In the genomic region with DNA sequence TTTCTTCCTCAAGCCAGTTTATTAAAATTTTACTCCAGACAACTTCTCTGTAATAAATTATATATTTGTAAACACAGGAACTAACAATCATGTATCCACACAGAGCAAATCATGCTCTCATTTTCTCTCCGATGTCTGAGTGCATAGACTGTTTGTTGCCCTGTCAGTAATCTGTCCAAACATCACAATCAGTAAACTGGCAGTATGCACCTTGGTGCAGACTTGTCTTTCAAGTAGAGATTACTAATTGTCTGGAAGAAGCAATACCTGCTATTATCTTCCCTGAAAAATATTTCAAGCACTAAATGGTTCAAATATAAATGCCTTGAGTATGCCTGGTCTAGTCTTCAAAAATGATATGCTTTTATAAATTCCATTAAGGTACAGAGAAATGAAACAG, we compare ENCODE assay signal across 31 cellular contexts.
"Had no signal": no experiment of that assay in that cellular context is flagged by ENCODE, and none has a peak within 500 bp of the region (broad histone marks: within the 10 kb centered on the region; RNA-seq: fewer than 3 reads in every experiment).

No MANE protein-coding gene starts in this region.

- H3K27me3 Mint-ChIP-seq: activated B cell treated with CpG ODN at 0.5 μM for 24 hours; activated CD4-positive, alpha-beta memory T cell treated with anti-CD3 and anti-CD28 coated beads for 36 hours; activated CD4-positive, alpha-beta T cell treated with anti-CD3 and anti-CD28 coated beads, Interleukin-2, amount 10 ng/mL, durations not matched to agents 24 days and 14 days; activated CD8-positive, alpha-beta T cell treated with anti-CD3 and anti-CD28 coated beads for 36 hours; activated naive CD8-positive, alpha-beta T cell treated with anti-CD3 and anti-CD28 coated beads for 36 hours; activated T-cell treated with anti-CD3 and anti-CD28 coated beads, Interleukin-2, amount 50 U/mL, for 24 hours had no signal

- H3K27me3 ChIP-seq: adrenal gland, body of pancreas, brain microvascular endothelial cell, breast epithelium had no signal

- H3K9me3 ChIP-seq: adrenal gland, body of pancreas, breast epithelium had no signal

- H3K4me3 Mint-ChIP-seq: activated B cell treated with CpG ODN at 0.5 μM for 24 hours; activated CD4-positive, alpha-beta memory T cell treated with anti-CD3 and anti-CD28 coated beads for 36 hours; activated CD4-positive, alpha-beta T cell treated with anti-CD3 and anti-CD28 coated beads, Interleukin-2, amount 10 ng/mL, durations not matched to agents 24 days and 14 days; activated CD8-positive, alpha-beta T cell treated with anti-CD3 and anti-CD28 coated beads for 36 hours; activated naive CD8-positive, alpha-beta T cell treated with anti-CD3 and anti-CD28 coated beads for 36 hours; activated T-cell treated with anti-CD3 and anti-CD28 coated beads, Interleukin-2, amount 50 U/mL, for 24 hours; T-helper 1 cell treated with Interleukin-12 subunit alpha and Interleukin-12 subunit beta and Interleukin-4 antibody, amounts not matched to agents 30 μg/mL and 1 μg/mL, for 36 hours; T-helper 2 cell treated with Interferon-gamma antibody and Interleukin-4, amounts not matched to agents 5 μg/mL and 100 μg/mL, for 36 hours had no signal

- H3K27ac Mint-ChIP-seq: activated B cell treated with CpG ODN at 0.5 μM for 24 hours; activated CD4-positive, alpha-beta memory T cell treated with anti-CD3 and anti-CD28 coated beads for 36 hours; activated CD4-positive, alpha-beta T cell treated with anti-CD3 and anti-CD28 coated beads, Interleukin-2, amount 10 ng/mL, durations not matched to agents 24 days and 14 days; activated CD8-positive, alpha-beta T cell treated with anti-CD3 and anti-CD28 coated beads for 36 hours; activated naive CD4-positive, alpha-beta T cell treated with anti-CD3 and anti-CD28 coated beads, Interleukin-2, amount 50 U/mL, for 72 hours; activated naive CD8-positive, alpha-beta T cell treated with anti-CD3 and anti-CD28 coated beads for 36 hours; activated T-cell treated with anti-CD3 and anti-CD28 coated beads, Interleukin-2, amount 50 U/mL, for 24 hours; activated T-helper 2 cell treated with anti-CD3 and anti-CD28 coated beads, Interferon-gamma antibody, Interleukin-2, Interleukin-4, amounts not matched to agents 10 μg/mL and 5 μg/mL and 100 μg/mL, durations not matched to agents 14 hours and 24 hours and 36 hours; T-helper 1 cell treated with Interleukin-12 subunit alpha and Interleukin-12 subunit beta and Interleukin-4 antibody, amounts not matched to agents 30 μg/mL and 1 μg/mL, for 36 hours; T-helper 2 cell treated with Interferon-gamma antibody and Interleukin-4, amounts not matched to agents 5 μg/mL and 100 μg/mL, for 36 hours had no signal

- DNase-seq: activated B cell treated with CpG ODN at 0.5 μM for 24 hours; activated CD4-positive, alpha-beta memory T cell treated with anti-CD3 and anti-CD28 coated beads for 36 hours; activated CD4-positive, alpha-beta T cell treated with anti-CD3 and anti-CD28 coated beads for 4 hours; activated CD4-positive, alpha-beta T cell treated with anti-CD3 and anti-CD28 coated beads, Interleukin-2, amount 10 ng/mL, durations not matched to agents 24 days and 14 days; activated CD4-positive, alpha-beta T cell treated with anti-CD3 and anti-CD28 coated beads, Interleukin-2, amount 50 U/mL, for 1 hour; activated CD4-positive, alpha-beta T cell treated with anti-CD3 and anti-CD28 coated beads, Interleukin-2, amount 50 U/mL, for 4 hours; activated CD4-positive, CD25-positive, alpha-beta regulatory T cell treated with anti-CD3 and anti-CD28 coated beads, Interleukin-2, amount 50 U/mL, for 72 hours; activated CD8-positive, alpha-beta memory T cell treated with anti-CD3 and anti-CD28 coated beads, Interleukin-2, amount 50 U/mL, for 48 hours; activated CD8-positive, alpha-beta T cell treated with anti-CD3 and anti-CD28 coated beads for 36 hours; activated effector memory CD4-positive, alpha-beta T cell treated with Interleukin-2 at 50 U/mL for 16 hours; activated gamma-delta T cell; activated naive CD4-positive, alpha-beta T cell treated with anti-CD3 and anti-CD28 coated beads, Interleukin-2, amount 50 U/mL, for 16 hours; activated naive CD4-positive, alpha-beta T cell treated with Interleukin-2 at 50 U/mL for 16 hours; activated naive CD8-positive, alpha-beta T cell treated with anti-CD3 and anti-CD28 coated beads for 36 hours; activated T-cell treated with anti-CD3 and anti-CD28 coated beads, Interleukin-2, amount 50 U/mL, for 24 hours; activated T-cell treated with anti-CD3 and anti-CD28 coated beads, Interleukin-2, amount 50 U/mL, for 48 hours; adrenal gland; amniotic stem cell; aorta; body of pancreas; brain microvascular endothelial cell; central memory CD4-positive, alpha-beta T cell; T-helper 1 cell; T-helper 2 cell; T-helper 9 cell had no signal

- H3K4me1 Mint-ChIP-seq: activated B cell treated with CpG ODN at 0.5 μM for 24 hours; activated CD4-positive, alpha-beta T cell treated with anti-CD3 and anti-CD28 coated beads, Interleukin-2, amount 10 ng/mL, durations not matched to agents 24 days and 14 days; activated naive CD8-positive, alpha-beta T cell treated with anti-CD3 and anti-CD28 coated beads for 36 hours had no signal

- H3K27ac ChIP-seq: adrenal gland, body of pancreas, brain microvascular endothelial cell, breast epithelium, VCaP had no signal

- H3K4me1 ChIP-seq: adrenal gland, body of pancreas, breast epithelium had no signal

- H3K36me3 ChIP-seq: adrenal gland, brain microvascular endothelial cell, breast epithelium had no signal

- H3K4me3 ChIP-seq: adrenal gland, body of pancreas, breast epithelium had no signal

- H3K36me3 Mint-ChIP-seq: activated CD4-positive, alpha-beta memory T cell treated with anti-CD3 and anti-CD28 coated beads for 36 hours; activated naive CD4-positive, alpha-beta T cell treated with anti-CD3 and anti-CD28 coated beads, Interleukin-2, amount 50 U/mL, for 72 hours; activated naive CD8-positive, alpha-beta T cell treated with anti-CD3 and anti-CD28 coated beads for 36 hours had no signal

- H3K9me3 Mint-ChIP-seq: activated B cell treated with CpG ODN at 0.5 μM for 24 hours; activated CD4-positive, alpha-beta T cell treated with anti-CD3 and anti-CD28 coated beads, Interleukin-2, amount 10 ng/mL, durations not matched to agents 24 days and 14 days; activated naive CD4-positive, alpha-beta T cell treated with anti-CD3 and anti-CD28 coated beads, Interleukin-2, amount 50 U/mL, for 72 hours; activated naive CD8-positive, alpha-beta T cell treated with anti-CD3 and anti-CD28 coated beads for 36 hours; activated T-helper 2 cell treated with anti-CD3 and anti-CD28 coated beads, Interferon-gamma antibody, Interleukin-2, Interleukin-4, amounts not matched to agents 10 μg/mL and 5 μg/mL and 100 μg/mL, durations not matched to agents 14 hours and 24 hours and 36 hours; T-helper 1 cell treated with Interleukin-12 subunit alpha and Interleukin-12 subunit beta and Interleukin-4 antibody, amounts not matched to agents 30 μg/mL and 1 μg/mL, for 36 hours; T-helper 2 cell treated with Interferon-gamma antibody and Interleukin-4, amounts not matched to agents 5 μg/mL and 100 μg/mL, for 36 hours had no signal
